Comparison of ENCODE assay signal across 14 cellular contexts in the genomic region with DNA sequence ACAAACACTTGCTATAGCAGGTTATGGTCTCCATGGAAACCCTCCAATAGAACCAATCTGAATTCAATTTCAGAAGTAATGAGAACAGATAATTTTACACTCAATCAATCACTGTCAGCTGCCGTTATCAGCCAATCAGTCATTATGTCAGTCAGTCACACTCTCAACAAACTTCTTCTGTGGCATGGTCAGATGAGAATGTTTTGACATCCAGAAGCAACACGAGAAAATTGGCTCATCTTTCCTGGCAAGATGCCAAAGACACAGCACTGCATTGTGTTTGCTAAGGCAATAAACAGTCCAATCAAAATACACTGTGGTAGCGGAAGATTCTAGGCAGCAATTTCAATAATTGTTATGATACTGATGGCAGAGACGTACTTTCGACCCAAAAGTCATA.
DNase-seq lines count a peak whose midpoint lies in the region; ATAC-seq and TF ChIP-seq lines count a peak whose summit lies in the region.
"Had no signal": no experiment of that assay in that cellular context is flagged by ENCODE, and none has a peak within 500 bp of the region (broad histone marks: within the 10 kb centered on the region; RNA-seq: fewer than 3 reads in every experiment).

No MANE protein-coding gene starts in this region.

- no peaks in the 10 kb centered on the region for H3K9me3 Mint-ChIP-seq in stimulated activated naive CD8-positive, alpha-beta T cell treated with anti-CD3 and anti-CD28 coated beads, Interleukin-15, amount 100 ng/mL, for 72 hours
- H3K9me3 Mint-ChIP-seq: activated CD4-positive, alpha-beta memory T cell treated with anti-CD3 and anti-CD28 coated beads for 36 hours; CD4-positive, alpha-beta memory T cell; effector memory CD8-positive, alpha-beta T cell; nephron had no signal

- no peak overlapping the region for H3K4me3 ChIP-seq in cardiac fibroblast (replicated peaks in 1 of 2; ENCODE audit: low read depth in 2 of 2, low read length in 2 of 2)
- no peak overlapping the region for H3K4me3 ChIP-seq in mucosa of descending colon
- no peak overlapping the region for H3K4me3 ChIP-seq in mesendoderm (ENCODE audit: low read length)

- WGBS in mesendoderm (ENCODE audit: extremely low coverage, insufficient coverage, low lambda C conversion rate): no CpG with 5 or more reads among the region's 5 CpGs

- TF ChIP-seq CTCF in cardiac fibroblast (IDR thresholded peaks at IDR 0.05; ENCODE audit: low read depth, low read length): no peak
- TF ChIP-seq CTCF in mucosa of descending colon (IDR thresholded peaks at IDR 0.05): no peak

- DNase-seq in HT-29 (ENCODE audit: low spot score) (peak; percentile 22), NCI-H510A treated with DMSO at 0.1 percent for 48 hours (lab: John Stamatoyannopoulos, UW) (peak; percentile 25), cardiac fibroblast (ENCODE audit: low read depth in 2 of 2) (peak; percentile 71 to 85), mucosa of descending colon (peak in 1 of 3 donors; percentile 30), mesendoderm (no peak)
- DNase-seq in stimulated activated naive CD8-positive, alpha-beta T cell treated with anti-CD3 and anti-CD28 coated beads, Interleukin-15, amount 100 ng/mL, for 72 hours: no peak
- DNase-seq: activated CD4-positive, alpha-beta memory T cell treated with anti-CD3 and anti-CD28 coated beads for 36 hours; activated naive CD4-positive, alpha-beta T cell treated with anti-CD3 and anti-CD28 coated beads, Interleukin-2, amount 50 U/mL, for 16 hours; effector memory CD8-positive, alpha-beta T cell; stimulated activated CD4-positive, alpha-beta T cell treated with anti-CD3 and anti-CD28 coated beads, Interleukin-2, amount 100 ng/mL, for 24 hours had no signal

- no peaks in the 10 kb centered on the region for H3K9me3 ChIP-seq in mucosa of descending colon

- H3K18ac ChIP-seq in mesendoderm (ENCODE audit: low read length): no peak overlapping the region

- H2BK5ac ChIP-seq in mesendoderm (ENCODE audit: low read length): no peak overlapping the region

- peaks cover 23% of the 10 kb centered on the region for H3K27me3 Mint-ChIP-seq in stimulated activated naive CD8-positive, alpha-beta T cell treated with anti-CD3 and anti-CD28 coated beads, Interleukin-15, amount 100 ng/mL, for 72 hours

- no peak overlapping the region for H3K4me2 ChIP-seq in mesendoderm (ENCODE audit: low read length)

- no peak for TF ChIP-seq POLR2A in GM18505 (IDR thresholded peaks at IDR 0.05; ENCODE audit: borderline replicate concordance, extremely low read depth, insufficient read depth, insufficient read length)

- no peak overlapping the region for H3K27ac ChIP-seq in mesendoderm (ENCODE audit: low read depth, low read length)

- no peaks in the 10 kb centered on the region for H3K4me1 Mint-ChIP-seq in stimulated activated naive CD8-positive, alpha-beta T cell treated with anti-CD3 and anti-CD28 coated beads, Interleukin-15, amount 100 ng/mL, for 72 hours
- H3K4me1 Mint-ChIP-seq: CD4-positive, alpha-beta memory T cell had no signal

- ATAC-seq in mucosa of descending colon (peak; percentile 43), GM18505 (IDR thresholded peaks at IDR 0.05; ENCODE audit: unreplicated experiment) (no peak), GM21576 (IDR thresholded peaks at IDR 0.05; ENCODE audit: unreplicated experiment) (no peak)
- no peak for ATAC-seq in stimulated activated naive CD8-positive, alpha-beta T cell treated with anti-CD3 and anti-CD28 coated beads, Interleukin-15, amount 100 ng/mL, for 72 hours
- ATAC-seq: effector memory CD8-positive, alpha-beta T cell had no signal

- no peak overlapping the region for H4K8ac ChIP-seq in mesendoderm (ENCODE audit: low read depth, low read length)

- H2AK5ac ChIP-seq in mesendoderm (ENCODE audit: low read length): no peak overlapping the region

- no peaks in the 10 kb centered on the region for H3K27me3 ChIP-seq in mesendoderm (ENCODE audit: insufficient read depth, low read length, poor library complexity)

- H3K4me1 ChIP-seq in mucosa of descending colon (ENCODE audit: low read depth): peaks cover 27% of the 10 kb centered on the region
- no peaks in the 10 kb centered on the region for H3K4me1 ChIP-seq in mesendoderm (ENCODE audit: control insufficient read depth, low read depth, low read length)

- intact Hi-C loops in mucosa of descending colon (cut with DNase I, micrococcal nuclease): no loop called here

- H2BK15ac ChIP-seq in mesendoderm (replicated peaks; ENCODE audit: low read depth): no peak overlapping the region

- no peak overlapping the region for H3K4ac ChIP-seq in mesendoderm (ENCODE audit: low read depth, low read length)

- no peak overlapping the region for H3K9ac ChIP-seq in mesendoderm (ENCODE audit: low read length)

- H3K56ac ChIP-seq in mesendoderm (ENCODE audit: low read length): no peak overlapping the region

- H4K5ac ChIP-seq in mesendoderm (ENCODE audit: low read length): no peak overlapping the region

- no peaks in the 10 kb centered on the region for H3K79me1 ChIP-seq in mesendoderm (ENCODE audit: low read length)

- no peak overlapping the region for H3K4me3 Mint-ChIP-seq in stimulated activated naive CD8-positive, alpha-beta T cell treated with anti-CD3 and anti-CD28 coated beads, Interleukin-15, amount 100 ng/mL, for 72 hours
- H3K4me3 Mint-ChIP-seq: activated CD4-positive, alpha-beta memory T cell treated with anti-CD3 and anti-CD28 coated beads for 36 hours; CD4-positive, alpha-beta memory T cell; effector memory CD8-positive, alpha-beta T cell; nephron had no signal

- no peak overlapping the region for H2BK120ac ChIP-seq in mesendoderm (ENCODE audit: low read depth, low read length)

- no peak overlapping the region for H3K27ac Mint-ChIP-seq in stimulated activated naive CD8-positive, alpha-beta T cell treated with anti-CD3 and anti-CD28 coated beads, Interleukin-15, amount 100 ng/mL, for 72 hours
- H3K27ac Mint-ChIP-seq: activated CD4-positive, alpha-beta memory T cell treated with anti-CD3 and anti-CD28 coated beads for 36 hours; CD4-positive, alpha-beta memory T cell; effector memory CD8-positive, alpha-beta T cell had no signal

- no peaks in the 10 kb centered on the region for H3K79me2 ChIP-seq in mesendoderm (ENCODE audit: control insufficient read depth, insufficient read depth, low read length)

- H3K23ac ChIP-seq in mesendoderm (ENCODE audit: low read length): no peak overlapping the region

- no peaks in the 10 kb centered on the region for H3K36me3 ChIP-seq in mucosa of descending colon (ENCODE audit: low read depth)
- no peaks in the 10 kb centered on the region for H3K36me3 ChIP-seq in mesendoderm (ENCODE audit: control insufficient read depth, insufficient read depth, low read length)

Comparison
In these comparisons a context has a peak if more than half of its experiments do, and no peak if none do; other contexts are left out.
1. DNase-seq: peak in HT-29 (single experiment), NCI-H510A treated with DMSO at 0.1 percent for 48 hours (single experiment) and cardiac fibroblast (2 of 2); none in stimulated activated naive CD8-positive, alpha-beta T cell treated with anti-CD3 and anti-CD28 coated beads, Interleukin-15, amount 100 ng/mL, for 72 hours (0 of 2) and mesendoderm (single experiment).